ENCODE assay signal across 22 cellular contexts in the genomic region with DNA sequence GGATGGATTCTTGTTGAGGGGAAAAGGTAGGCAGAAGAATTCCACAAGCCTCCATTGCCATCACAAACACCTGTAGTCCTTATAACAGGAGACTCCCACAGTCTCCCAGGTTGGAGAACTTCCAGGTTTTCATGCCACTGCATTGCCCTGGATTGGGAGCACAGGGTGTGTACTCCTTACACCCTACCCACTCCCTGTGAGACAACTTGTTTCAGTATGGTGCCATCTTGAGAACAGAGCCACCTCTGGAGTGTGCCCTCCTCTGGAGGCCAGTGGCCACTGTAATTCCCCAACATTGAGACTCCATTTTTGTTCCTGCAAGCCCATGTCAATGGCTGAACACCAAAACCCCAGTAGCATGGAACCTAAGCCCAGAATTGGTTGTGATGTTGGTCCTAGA.
DNase-seq lines count a peak whose midpoint lies in the region; ATAC-seq, FAIRE-seq and TF ChIP-seq lines count a peak whose summit lies in the region.
"Had no signal": no experiment of that assay in that cellular context is flagged by ENCODE, and none has a peak within 500 bp of the region (broad histone marks: within the 10 kb centered on the region; RNA-seq: fewer than 3 reads in every experiment).

No MANE protein-coding gene starts in this region.

- no peak overlapping the region for H2AFZ ChIP-seq in H9 (ENCODE audit: low read length)

- H3K27ac ChIP-seq in WERI-Rb-1 (no peak overlapping the region), H9 (ENCODE audit: insufficient read length, low read depth, low read length) (no peak overlapping the region)
- H3K27ac ChIP-seq: 22Rv1, A549, C4-2B had no signal

- DNase-seq in activated naive CD8-positive, alpha-beta T cell treated with anti-CD3 and anti-CD28 coated beads, Interleukin-2, amount 50 U/mL, for 24 hours = no peak
- DNase-seq in activated naive CD8-positive, alpha-beta T cell treated with anti-CD3 and anti-CD28 coated beads for 36 hours = no peak
- no peak for DNase-seq in bronchial epithelial cell (ENCODE audit: low read depth)
- DNase-seq in left colon = no peak
- no peak for DNase-seq in WERI-Rb-1
- no peak for DNase-seq in H9
- DNase-seq: AML-193; Caco-2; Calu3; CD4-positive, alpha-beta T cell; CD8-positive, alpha-beta T cell; DMS79 treated with DMSO at 0.1 percent for 48 hours; GF-D8 had no signal

- H2BK15ac ChIP-seq in H9 (ENCODE audit: low read depth, low read length) = no peak overlapping the region

- no peaks in the 10 kb centered on the region for H3K36me3 ChIP-seq in bronchial epithelial cell (ENCODE audit: control insufficient read depth, insufficient read depth, low read length)
- H3K36me3 ChIP-seq in WERI-Rb-1 = no peaks in the 10 kb centered on the region
- H3K36me3 ChIP-seq: BLaER1 treated with 17β-estradiol and CSF1 and Interleukin-3, amounts not matched to agents 10 nM and 100 nM had no signal

- no peak overlapping the region for H4K91ac ChIP-seq in H9 (ENCODE audit: insufficient read length, low read depth, low read length)

- no peak overlapping the region for H3K4me3 Mint-ChIP-seq in activated naive CD8-positive, alpha-beta T cell treated with anti-CD3 and anti-CD28 coated beads, Interleukin-2, amount 50 U/mL, for 24 hours
- H3K4me3 Mint-ChIP-seq in activated naive CD8-positive, alpha-beta T cell treated with anti-CD3 and anti-CD28 coated beads for 36 hours = no peak overlapping the region
- H3K4me3 Mint-ChIP-seq in H9 = no peak overlapping the region
- H3K4me3 Mint-ChIP-seq: B cell; CD4-positive, alpha-beta T cell; CD8-positive, alpha-beta T cell had no signal

- H3K9me3 ChIP-seq in WERI-Rb-1 (ENCODE audit: severe bottlenecking) = no peaks in the 10 kb centered on the region
- no peaks in the 10 kb centered on the region for H3K9me3 ChIP-seq in H9 (ENCODE audit: control insufficient read depth, low read depth, low read length)
- H3K9me3 ChIP-seq: A549; BLaER1 treated with 17β-estradiol and CSF1 and Interleukin-3, amounts not matched to agents 10 nM and 100 nM; Caco-2 had no signal

- H3K27me3 ChIP-seq in bronchial epithelial cell (ENCODE audit: control insufficient read depth, insufficient read depth, low read length) (no peaks in the 10 kb centered on the region), WERI-Rb-1 (ENCODE audit: insufficient read depth, low read depth, severe bottlenecking) (no peaks in the 10 kb centered on the region), H9 (ENCODE audit: insufficient read depth, low read length) (no peaks in the 10 kb centered on the region)
- H3K27me3 ChIP-seq: BLaER1 treated with 17β-estradiol and CSF1 and Interleukin-3, amounts not matched to agents 10 nM and 100 nM had no signal

- H3K36me3 Mint-ChIP-seq in activated naive CD8-positive, alpha-beta T cell treated with anti-CD3 and anti-CD28 coated beads, Interleukin-2, amount 50 U/mL, for 24 hours (ENCODE audit: low read depth) = no peaks in the 10 kb centered on the region
- no peaks in the 10 kb centered on the region for H3K36me3 Mint-ChIP-seq in activated naive CD8-positive, alpha-beta T cell treated with anti-CD3 and anti-CD28 coated beads for 36 hours
- H3K36me3 Mint-ChIP-seq in H9 (ENCODE audit: insufficient read depth in 1 of 3, low read depth in 3 of 3) = peaks cover 0 to 6% (median 3%) of the 10 kb centered on the region in 3 experiments; a peak in 5 of 7 replicates
- H3K36me3 Mint-ChIP-seq: CD8-positive, alpha-beta T cell had no signal

- no peak overlapping the region for H2BK12ac ChIP-seq in H9 (ENCODE audit: insufficient read length, low read depth, low read length)

- H3K9ac ChIP-seq in H9 (ENCODE audit: extremely low read depth, insufficient read length, low read length) = no peak overlapping the region
- H3K9ac ChIP-seq: BLaER1 treated with 17β-estradiol and CSF1 and Interleukin-3, amounts not matched to agents 10 nM and 100 nM had no signal

- no peak overlapping the region for H2BK120ac ChIP-seq in H9 (ENCODE audit: low read depth, low read length, poor library complexity, severe bottlenecking)

- H3K4me1 ChIP-seq in H9 (ENCODE audit: insufficient read depth, low read length) = no peaks in the 10 kb centered on the region; the same call in 1 of the 2 replicates
- H3K4me1 ChIP-seq: A549, Caco-2 had no signal

- H3K23me2 ChIP-seq in H9 (ENCODE audit: insufficient read length, low read depth, low read length, poor library complexity, severe bottlenecking) = no peaks in the 10 kb centered on the region

- no peak overlapping the region for H4K8ac ChIP-seq in H9 (replicated peaks; ENCODE audit: insufficient read length, low read depth, low read length)

- H3K4ac ChIP-seq in H9 (ENCODE audit: low read depth, low read length) = no peak overlapping the region

- no peak overlapping the region for H3K27ac Mint-ChIP-seq in activated naive CD8-positive, alpha-beta T cell treated with anti-CD3 and anti-CD28 coated beads, Interleukin-2, amount 50 U/mL, for 24 hours
- H3K27ac Mint-ChIP-seq in activated naive CD8-positive, alpha-beta T cell treated with anti-CD3 and anti-CD28 coated beads for 36 hours = no peak overlapping the region
- no peak overlapping the region for H3K27ac Mint-ChIP-seq in H9
- H3K27ac Mint-ChIP-seq: B cell; CD4-positive, alpha-beta T cell; CD8-positive, alpha-beta T cell had no signal

- H3K79me2 ChIP-seq in H9 (ENCODE audit: insufficient read depth, low read length) = no peaks in the 10 kb centered on the region

- FAIRE-seq in bronchial epithelial cell (lab: Jason Lieb, UNC) = peak; percentile 76
- FAIRE-seq: A549, D721Med, G401.6, GM12891, GM19239 had no signal

- no peak overlapping the region for H3K4me2 ChIP-seq in H9 (ENCODE audit: insufficient read depth, insufficient read length, low read length)
- H3K4me2 ChIP-seq: A549 had no signal

- no peak overlapping the region for H4K5ac ChIP-seq in H9 (ENCODE audit: insufficient read length, low read depth, low read length)

- H3K4me3 ChIP-seq in bronchial epithelial cell (ENCODE audit: low read depth, low read length) = no peak overlapping the region
- no peak overlapping the region for H3K4me3 ChIP-seq in WERI-Rb-1 (ENCODE audit: low read depth, low read length)
- H3K4me3 ChIP-seq: A549; BLaER1 treated with 17β-estradiol and CSF1 and Interleukin-3, amounts not matched to agents 10 nM and 100 nM had no signal

- H3K18ac ChIP-seq in H9 (ENCODE audit: insufficient read length, low read depth, low read length) = no peak overlapping the region

- no peaks in the 10 kb centered on the region for H3K79me1 ChIP-seq in H9 (ENCODE audit: insufficient read depth, low read depth, low read length, poor library complexity, severe bottlenecking)

- intact Hi-C loops in left colon (cut with DNase I, micrococcal nuclease) = no loop called here

- no peak overlapping the region for H2AK5ac ChIP-seq in H9 (ENCODE audit: insufficient read length, low read length)

- TF ChIP-seq CTCF in bronchial epithelial cell (IDR thresholded peaks at IDR 0.05; ENCODE audit: insufficient read depth, low read length, severe bottlenecking) = no peak
- no peak for TF ChIP-seq CTCF in WERI-Rb-1 (IDR thresholded peaks at IDR 0.05; ENCODE audit: low read depth, low read length)
- TF ChIP-seq CTCF in H9 (conservative IDR thresholded peaks at IDR 0.05) = no peak

- H3K23ac ChIP-seq in H9 (ENCODE audit: insufficient read length, low read depth, low read length) = no peak overlapping the region

- no peak overlapping the region for H2BK5ac ChIP-seq in H9 (ENCODE audit: insufficient read length, low read length)

- no peaks in the 10 kb centered on the region for H4K20me1 ChIP-seq in H9 (ENCODE audit: control insufficient read depth, insufficient read depth, insufficient read length)
- H4K20me1 ChIP-seq: BLaER1 treated with 17β-estradiol and CSF1 and Interleukin-3, amounts not matched to agents 10 nM and 100 nM had no signal

- no peak overlapping the region for H3K56ac ChIP-seq in H9 (ENCODE audit: insufficient read length, low read depth, low read length)

- ATAC-seq in activated naive CD8-positive, alpha-beta T cell treated with anti-CD3 and anti-CD28 coated beads, Interleukin-2, amount 50 U/mL, for 24 hours = peak; percentile 7
- peak; percentile 44 for ATAC-seq in left colon
- ATAC-seq: A549; CD8-positive, alpha-beta T cell had no signal

- no peaks in the 10 kb centered on the region for H3K4me1 Mint-ChIP-seq in activated naive CD8-positive, alpha-beta T cell treated with anti-CD3 and anti-CD28 coated beads, Interleukin-2, amount 50 U/mL, for 24 hours
- H3K4me1 Mint-ChIP-seq in activated naive CD8-positive, alpha-beta T cell treated with anti-CD3 and anti-CD28 coated beads for 36 hours = no peaks in the 10 kb centered on the region
- peaks cover 14 to 16% of the 10 kb centered on the region in 2 experiments for H3K4me1 Mint-ChIP-seq in H9
- H3K4me1 Mint-ChIP-seq: B cell had no signal

- no peaks in the 10 kb centered on the region for H3K9me3 Mint-ChIP-seq in activated naive CD8-positive, alpha-beta T cell treated with anti-CD3 and anti-CD28 coated beads, Interleukin-2, amount 50 U/mL, for 24 hours
- no peaks in the 10 kb centered on the region for H3K9me3 Mint-ChIP-seq in activated naive CD8-positive, alpha-beta T cell treated with anti-CD3 and anti-CD28 coated beads for 36 hours
- peaks cover 0 to 3% of the 10 kb centered on the region in 2 experiments; a peak in 2 of 5 replicates for H3K9me3 Mint-ChIP-seq in H9
- H3K9me3 Mint-ChIP-seq: CD4-positive, alpha-beta T cell; CD8-positive, alpha-beta T cell had no signal

- H3K14ac ChIP-seq in H9 (ENCODE audit: insufficient read depth, low read length) = no peak overlapping the region

- H3K27me3 Mint-ChIP-seq in activated naive CD8-positive, alpha-beta T cell treated with anti-CD3 and anti-CD28 coated beads, Interleukin-2, amount 50 U/mL, for 24 hours = peaks cover 5% of the 10 kb centered on the region
- peaks cover 18% of the 10 kb centered on the region for H3K27me3 Mint-ChIP-seq in activated naive CD8-positive, alpha-beta T cell treated with anti-CD3 and anti-CD28 coated beads for 36 hours
- no peaks in the 10 kb centered on the region for H3K27me3 Mint-ChIP-seq in H9 (ENCODE audit: low read depth)
- H3K27me3 Mint-ChIP-seq: B cell had no signal

- no peak overlapping the region for H3T11ph ChIP-seq in H9 (ENCODE audit: low read length)

- H2BK20ac ChIP-seq in H9 (ENCODE audit: low read depth, low read length, poor library complexity, severe bottlenecking) = no peak overlapping the region
